In genomic region chr5:90793183-90793582, GRCh38 we compare ENCODE assay signal across 21 cellular contexts.
DNase-seq lines count a peak whose midpoint lies in the region; ATAC-seq and TF ChIP-seq lines count a peak whose summit lies in the region.
"Had no signal": no experiment of that assay in that cellular context is flagged by ENCODE, and none has a peak within 500 bp of the region (broad histone marks: within the 10 kb centered on the region; RNA-seq: fewer than 3 reads in every experiment).

No MANE protein-coding gene starts in this region.

- BruUV-seq in MCF 10A (replicated peaks; lab: Mats Ljungman, UMichigan): no TSS peak
- no TSS peak for BruUV-seq in mammary epithelial cell (replicated peaks; lab: Mats Ljungman, UMichigan)

- POLR2A ChIA-PET in MCF 10A (lab: Yijun Ruan, JAX): interaction anchor here (0.8 to 1.3 kb wide), 2 partner anchors 60 to 591 kb away, joined by 3 to 4 read pairs; partner anchors contain the start of gene ARRDC3

- H3K36me3 Mint-ChIP-seq in MCF 10A (ENCODE audit: insufficient read depth, unreplicated experiment) (no peaks in the 10 kb centered on the region), neural progenitor cell (peaks cover 73% of the 10 kb centered on the region)

- DNase-seq in MCF 10A (ENCODE audit: unreplicated experiment): no peak
- no peak for DNase-seq in mammary epithelial cell
- no peak for DNase-seq in RWPE2 (ENCODE audit: low spot score)
- DNase-seq in fibroblast of mammary gland (ENCODE audit: low read depth): no peak
- DNase-seq in smooth muscle cell (lab: John Stamatoyannopoulos, UW; ENCODE audit: unreplicated experiment): no peak
- no peak for DNase-seq in NCI-H345 (lab: John Stamatoyannopoulos, UW)
- DNase-seq in neural progenitor cell (ENCODE audit: low spot score): no peak
- DNase-seq: activated T-cell treated with anti-CD3 and anti-CD28 coated beads, Interleukin-2, amount 50 U/mL, for 48 hours; NCI-H1092 treated with DMSO at 0.1 percent for 48 hours; NCI-H510A; nephron progenitor cell; stimulated activated CD4-positive, alpha-beta T cell treated with anti-CD3 and anti-CD28 coated beads, Interleukin-12 subunit alpha, Interleukin-12 subunit beta, amount 100 ng/mL, for 4 hours; substantia nigra; uterus had no signal

- H3K27ac Mint-ChIP-seq in MCF 10A (ENCODE audit: low read depth, unreplicated experiment) (no peak overlapping the region), neural progenitor cell (no peak overlapping the region)
- H3K27ac Mint-ChIP-seq: activated naive CD8-positive, alpha-beta T cell; brain; nephron progenitor cell; T-helper 2 cell treated with Interferon-gamma antibody and Interleukin-4, amounts not matched to agents 5 μg/mL and 100 μg/mL, for 36 hours had no signal

- no peak overlapping the region for H3K4me3 ChIP-seq in mammary epithelial cell (replicated peaks in 1 of 3; ENCODE audit: insufficient read depth in 1 of 3, low read depth in 2 of 3, low read length in 3 of 3)
- no peak overlapping the region for H3K4me3 ChIP-seq in RWPE2 (ENCODE audit: severe bottlenecking)
- no peak overlapping the region for H3K4me3 ChIP-seq in fibroblast of mammary gland (ENCODE audit: control insufficient read depth, low read depth, low read length)
- H3K4me3 ChIP-seq in smooth muscle cell: no peak overlapping the region
- H3K4me3 ChIP-seq in neural progenitor cell: no peak overlapping the region
- H3K4me3 ChIP-seq: GM12878, SJSA1, uterus had no signal

- TF ChIP-seq CTCF in MCF 10A (IDR thresholded peaks at IDR 0.05; ENCODE audit: unreplicated experiment) (peak; percentile 14), mammary epithelial cell (conservative IDR thresholded peaks at IDR 0.05 in 1 of 2, IDR thresholded peaks at IDR 0.05 in 1 of 2; ENCODE audit: extremely low read depth in 1 of 2, insufficient read depth in 1 of 2, low read depth in 1 of 2, low read length in 2 of 2) (peak in 1 of 2 donors; percentile 2), RWPE2 (IDR thresholded peaks at IDR 0.05; ENCODE audit: poor library complexity, severe bottlenecking) (peak; percentile 47), fibroblast of mammary gland (conservative IDR thresholded peaks at IDR 0.05; ENCODE audit: control insufficient read depth, insufficient read depth, low read depth, low read length) (peak; percentile 18), smooth muscle cell (IDR thresholded peaks at IDR 0.05; ENCODE audit: borderline replicate concordance, insufficient read depth, poor library complexity, severe bottlenecking) (no peak), neural progenitor cell (IDR thresholded peaks at IDR 0.05) (no peak)

- H3K27ac ChIP-seq in mammary epithelial cell (ENCODE audit: insufficient read depth, low read depth, low read length) (no peak overlapping the region), RWPE2 (ENCODE audit: poor library complexity, severe bottlenecking) (no peak overlapping the region), smooth muscle cell (ENCODE audit: low read depth) (no peak overlapping the region), neural progenitor cell (no peak overlapping the region)
- H3K27ac ChIP-seq: SJSA1, uterus had no signal

- dilution Hi-C loops in mammary epithelial cell (cut with HindIII; ENCODE audit: low sequenced_read_pairs): no loop called here

- CTCF ChIA-PET in MCF 10A (lab: Yijun Ruan, JAX): interaction anchor here (0.6 to 3.0 kb wide), 9 partner anchors 9 to 671 kb away, joined by 3 to 30 read pairs (median 4); no protein-coding TSS in a partner anchor
- CTCF ChIA-PET in mammary epithelial cell (lab: Charles Lee; ENCODE audit: low non-redundant PET): no interaction called here

- 51% methylated on average over 2 of the region's 2 CpGs for WGBS in mammary epithelial cell (ENCODE audit: low coverage, missing lambda C conversion rate)
- 89% methylated on average over 2 of the region's 2 CpGs for WGBS in smooth muscle cell (ENCODE audit: low lambda C conversion rate)

- intact Hi-C loops in MCF 10A (cut with micrococcal nuclease): no loop called here
- intact Hi-C loops in mammary epithelial cell (cut with micrococcal nuclease): no loop called here

- no peak for ATAC-seq in RWPE2 (ENCODE audit: low read depth)
- ATAC-seq in HG03025 (IDR thresholded peaks at IDR 0.05; ENCODE audit: low FRiP score, unreplicated experiment): no peak
- ATAC-seq: activated CD4-positive, CD25-positive, alpha-beta regulatory T cell treated with anti-CD3 and anti-CD28 coated beads, Interleukin-2, amount 50 U/mL, for 24 hours; GM12878 had no signal

- H3K36me3 ChIP-seq in mammary epithelial cell (ENCODE audit: insufficient read depth, low read length) (no peaks in the 10 kb centered on the region), RWPE2 (ENCODE audit: low read depth) (no peaks in the 10 kb centered on the region), smooth muscle cell (ENCODE audit: low read depth) (no peaks in the 10 kb centered on the region), neural progenitor cell (peaks cover 35% of the 10 kb centered on the region)
- H3K36me3 ChIP-seq: SJSA1, uterus had no signal

- no peaks in the 10 kb centered on the region for H4K20me1 ChIP-seq in mammary epithelial cell (ENCODE audit: insufficient read depth, low read length)
- no peaks in the 10 kb centered on the region for H4K20me1 ChIP-seq in smooth muscle cell (ENCODE audit: low read depth)
- no peaks in the 10 kb centered on the region for H4K20me1 ChIP-seq in neural progenitor cell (ENCODE audit: low read depth)

- peaks cover 9% of the 10 kb centered on the region for H3K9me3 Mint-ChIP-seq in MCF 10A (ENCODE audit: unreplicated experiment)
- peaks cover 27% of the 10 kb centered on the region for H3K9me3 Mint-ChIP-seq in neural progenitor cell

- no peak overlapping the region for H3K9ac ChIP-seq in mammary epithelial cell (ENCODE audit: insufficient read depth, low read length)
- no peak overlapping the region for H3K9ac ChIP-seq in smooth muscle cell (ENCODE audit: low read depth)
- no peak overlapping the region for H3K9ac ChIP-seq in neural progenitor cell

- no peak overlapping the region for H3K4me2 ChIP-seq in mammary epithelial cell (ENCODE audit: insufficient read depth, low read depth, low read length)
- H3K4me2 ChIP-seq in smooth muscle cell: no peak overlapping the region
- no peak overlapping the region for H3K4me2 ChIP-seq in neural progenitor cell

- no peak overlapping the region for H2AFZ ChIP-seq in mammary epithelial cell (ENCODE audit: low read depth, low read length)
- peak overlapping the region; percentile 33 for H2AFZ ChIP-seq in smooth muscle cell (ENCODE audit: low read depth)
- H2AFZ ChIP-seq in neural progenitor cell (replicated peaks): no peak overlapping the region

- H3K27me3 Mint-ChIP-seq in MCF 10A (ENCODE audit: insufficient read depth, unreplicated experiment) (peaks cover 43% of the 10 kb centered on the region), neural progenitor cell (ENCODE audit: insufficient read depth, low read depth) (peaks cover 3% of the 10 kb centered on the region)
- H3K27me3 Mint-ChIP-seq: brain had no signal

- H3F3A ChIP-seq in smooth muscle cell (ENCODE audit: low read depth): no peaks in the 10 kb centered on the region
- H3F3A ChIP-seq in neural progenitor cell (ENCODE audit: low read depth): no peaks in the 10 kb centered on the region

- no peaks in the 10 kb centered on the region for H3K4me1 ChIP-seq in mammary epithelial cell (ENCODE audit: insufficient read depth, low read length)
- H3K4me1 ChIP-seq in RWPE2 (ENCODE audit: insufficient read depth, poor library complexity, severe bottlenecking): no peaks in the 10 kb centered on the region
- no peaks in the 10 kb centered on the region for H3K4me1 ChIP-seq in smooth muscle cell (ENCODE audit: low read depth)
- H3K4me1 ChIP-seq in neural progenitor cell: no peaks in the 10 kb centered on the region
- H3K4me1 ChIP-seq: SJSA1, uterus had no signal

- H3K79me2 ChIP-seq in mammary epithelial cell (ENCODE audit: insufficient read depth, low read length) (no peaks in the 10 kb centered on the region), smooth muscle cell (ENCODE audit: low read depth) (no peaks in the 10 kb centered on the region), neural progenitor cell (ENCODE audit: low read depth) (no peaks in the 10 kb centered on the region)

- H3K4me3 Mint-ChIP-seq in MCF 10A (ENCODE audit: unreplicated experiment) (no peak overlapping the region), neural progenitor cell (no peak overlapping the region)
- H3K4me3 Mint-ChIP-seq: activated naive CD8-positive, alpha-beta T cell; brain; nephron progenitor cell; T-helper 2 cell treated with Interferon-gamma antibody and Interleukin-4, amounts not matched to agents 5 μg/mL and 100 μg/mL, for 36 hours had no signal

- H3K27me3 ChIP-seq in mammary epithelial cell (ENCODE audit: insufficient read depth, low read length) (no peaks in the 10 kb centered on the region), RWPE2 (ENCODE audit: insufficient read depth, poor library complexity, severe bottlenecking) (no peaks in the 10 kb centered on the region), smooth muscle cell (ENCODE audit: low read depth) (no peaks in the 10 kb centered on the region), neural progenitor cell (no peaks in the 10 kb centered on the region)
- H3K27me3 ChIP-seq: SJSA1, uterus had no signal

- no peaks in the 10 kb centered on the region for H3K9me3 ChIP-seq in mammary epithelial cell (replicated peaks; ENCODE audit: insufficient read depth, low read length)
- H3K9me3 ChIP-seq in RWPE2 (ENCODE audit: severe bottlenecking): no peaks in the 10 kb centered on the region
- H3K9me3 ChIP-seq in smooth muscle cell (replicated peaks; ENCODE audit: low read depth): no peaks in the 10 kb centered on the region
- H3K9me3 ChIP-seq in neural progenitor cell (ENCODE audit: low read depth): peaks cover 8% of the 10 kb centered on the region
- H3K9me3 ChIP-seq: uterus had no signal

- H3K4me1 Mint-ChIP-seq in MCF 10A (ENCODE audit: insufficient read depth, unreplicated experiment): no peaks in the 10 kb centered on the region
- no peaks in the 10 kb centered on the region for H3K4me1 Mint-ChIP-seq in neural progenitor cell
- H3K4me1 Mint-ChIP-seq: brain, nephron progenitor cell had no signal

- in situ Hi-C loops in mammary epithelial cell (cut with MboI; ENCODE audit: low sequenced_read_pairs in 2 of 2): no loop called here

Comparison
In these comparisons a context has a peak if more than half of its experiments do, and no peak if none do; other contexts are left out.
1. CTCF ChIP-seq: peak in MCF 10A (single experiment), RWPE2 (single experiment) and fibroblast of mammary gland (single experiment); none in smooth muscle cell (single experiment) and neural progenitor cell (single experiment).